20 cellular contexts compared by ENCODE assay signal in genomic region chr7:50677279-50677996, GRCh38.
DNase-seq lines count a peak whose midpoint lies in the region; ATAC-seq, FAIRE-seq and TF ChIP-seq lines count a peak whose summit lies in the region.
"Had no signal": no experiment of that assay in that cellular context is flagged by ENCODE, and none has a peak within 500 bp of the region (broad histone marks: within the 10 kb centered on the region; RNA-seq: fewer than 3 reads in every experiment).

No MANE protein-coding gene starts in this region.

- intact Hi-C loops in Right ventricle myocardium superior (cut with DNase I) = loop anchor here (5.0 kb wide), 1 partner anchor 210 kb away; no protein-coding TSS in a partner anchor
- intact Hi-C loops in right cardiac atrium (cut with DNase I) = loop anchor here in 3 of 4 donors (5.0 to 10.0 kb wide), 4 partner anchors 63 to 467 kb away; no protein-coding TSS in a partner anchor

- no peaks in the 10 kb centered on the region for H3K27me3 ChIP-seq in right cardiac atrium (ENCODE audit: control insufficient read depth, insufficient read depth)
- H3K27me3 ChIP-seq: gastroesophageal sphincter, suprapubic skin had no signal

- peak; percentile 23 for ATAC-seq in Right ventricle myocardium superior (ENCODE audit: poor library complexity)
- ATAC-seq in right cardiac atrium = no peak
- ATAC-seq: gastroesophageal sphincter, T-cell had no signal

- H3K4me3 ChIP-seq in right cardiac atrium (ENCODE audit: low read length) = no peak overlapping the region
- H3K4me3 ChIP-seq: gastroesophageal sphincter, suprapubic skin had no signal

- TF ChIP-seq POLR2A in GM12892 (IDR thresholded peaks at IDR 0.05; ENCODE audit: low read depth, low read length) = no peak

- DNase-seq in Right ventricle myocardium superior = no peak
- no peak for DNase-seq in right cardiac atrium
- DNase-seq in caudate nucleus (lab: John Stamatoyannopoulos, UW) = no peak
- DNase-seq in mucosa of gallbladder (ENCODE audit: low spot score) = peak; percentile 45
- peak; percentile 31 for DNase-seq in superior temporal gyrus (ENCODE audit: extremely low spot score)
- DNase-seq in GM12892 (ENCODE audit: insufficient read length) = no peak
- no peak for DNase-seq in H4 (ENCODE audit: low spot score)
- no peak for DNase-seq in activated CD4-positive, alpha-beta T cell treated with anti-CD3 and anti-CD28 coated beads, Interleukin-2, amount 50 U/mL, for 48 hours
- DNase-seq: ACHN; activated T-cell treated with anti-CD3 and anti-CD28 coated beads for 4 hours; amniotic stem cell; DMS 273 treated with DMSO at 0.1 percent for 48 hours; erythroblast; SIG-M5; stimulated activated CD4-positive, alpha-beta T cell treated with anti-CD3 and anti-CD28 coated beads, Interleukin-15, amount 100 ng/mL, for 24 hours; T-cell had no signal

- no peak for FAIRE-seq in GM12892 (lab: Jason Lieb, UNC)
- FAIRE-seq: G401.6, keratinocyte had no signal

- peaks cover 15% of the 10 kb centered on the region for H3K4me1 ChIP-seq in right cardiac atrium (ENCODE audit: control insufficient read depth, insufficient read depth, low read length)

- WGBS in right cardiac atrium = 62% methylated on average over 13 of the region's 13 CpGs

- no peaks in the 10 kb centered on the region for H3K9me3 ChIP-seq in right cardiac atrium (ENCODE audit: control insufficient read depth, low read length)
- H3K9me3 ChIP-seq: gastroesophageal sphincter, suprapubic skin had no signal

- H3K27ac ChIP-seq in right cardiac atrium (ENCODE audit: low read length) (no peak overlapping the region), caudate nucleus (ENCODE audit: low read depth, low read length) (peak overlapping the region; percentile 83)
- H3K27ac ChIP-seq: suprapubic skin had no signal

Comparison
In these comparisons a context has a peak if more than half of its experiments do, and no peak if none do; other contexts are left out.
1. DNase-seq: peak in mucosa of gallbladder (single experiment) and superior temporal gyrus (single experiment); none in Right ventricle myocardium superior (single experiment), right cardiac atrium (0 of 3), caudate nucleus (0 of 61), GM12892 (single experiment), H4 (single experiment) and activated CD4-positive, alpha-beta T cell treated with anti-CD3 and anti-CD28 coated beads, Interleukin-2, amount 50 U/mL, for 48 hours (0 of 2).